25 cellular contexts compared by ENCODE assay signal in the genomic region with DNA sequence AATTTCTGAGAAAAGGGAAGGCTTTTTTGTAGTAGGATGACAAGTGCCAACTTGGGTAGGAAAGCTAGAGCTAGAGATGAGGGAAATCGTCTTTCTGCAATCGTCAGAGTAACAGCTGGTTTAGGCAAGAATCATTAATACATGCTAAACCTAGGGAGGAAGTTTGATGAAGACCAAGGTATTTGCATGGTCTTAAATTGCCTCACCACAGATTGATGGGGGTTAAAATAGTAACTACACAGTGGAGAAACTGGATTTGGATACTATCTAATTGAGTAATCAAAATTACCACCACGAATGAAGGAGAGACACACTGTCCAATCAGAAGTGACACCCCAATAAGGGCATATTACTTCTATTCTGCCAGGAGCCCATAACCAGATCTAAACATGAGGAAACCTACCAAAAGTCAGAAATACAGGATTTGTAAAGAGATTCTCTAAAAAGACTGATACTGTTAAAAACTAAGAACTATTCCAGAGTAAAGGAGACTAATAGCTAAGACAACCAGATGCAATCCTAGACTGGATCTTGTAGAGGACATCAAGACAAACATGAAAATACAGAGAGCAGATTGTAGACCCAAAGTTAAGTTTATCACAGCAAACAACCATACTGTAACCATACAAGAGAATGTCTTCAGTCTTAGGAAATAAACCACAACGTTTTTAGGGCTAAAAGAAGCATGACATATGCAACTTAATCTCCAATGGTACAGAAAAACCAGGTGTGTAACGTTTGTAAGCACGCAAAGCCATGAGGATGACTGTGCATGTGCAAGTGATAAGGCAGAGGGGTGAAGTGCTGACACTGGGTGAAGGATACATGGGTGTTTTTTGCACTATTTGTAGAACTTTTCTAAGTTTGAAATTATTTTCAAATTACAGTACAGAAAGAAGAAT. TPM values are rescaled to one million over a fixed set of nuclear protein-coding genes. Genes with fewer than 3 reads are reported as not detected.
DNase-seq lines count a peak whose midpoint lies in the region; ATAC-seq and TF ChIP-seq lines count a peak whose summit lies in the region.
"Had no signal": no experiment of that assay in that cellular context is flagged by ENCODE, and none has a peak within 500 bp of the region (broad histone marks: within the 10 kb centered on the region; RNA-seq: fewer than 3 reads in every experiment).

No MANE protein-coding gene starts in this region.

- no peak for TF ChIP-seq POLR2A in lower leg skin (IDR thresholded peaks at IDR 0.05)

- POLR2A ChIA-PET in activated CD4-positive, alpha-beta memory T cell treated with anti-CD3 and anti-CD28 coated beads for 36 hours (lab: Charles Lee): no interaction called here
- POLR2A ChIA-PET in activated CD4-positive, alpha-beta memory T cell treated with anti-CD3 and anti-CD28 coated beads, Interleukin-2, amount 10 ng/mL, durations not matched to agents 7 days and 5 days (lab: Charles Lee): interaction anchor here (1.4 to 19.8 kb wide), 4 partner anchors 9 to 20 kb away, joined by 4 to 303 read pairs (median 8); a partner anchor contains a TSS

- H3K4me3 Mint-ChIP-seq in activated CD4-positive, alpha-beta memory T cell treated with anti-CD3 and anti-CD28 coated beads for 36 hours: no peak overlapping the region
- H3K4me3 Mint-ChIP-seq in activated CD4-positive, alpha-beta memory T cell treated with anti-CD3 and anti-CD28 coated beads, Interleukin-2, amount 10 ng/mL, durations not matched to agents 7 days and 5 days: no peak overlapping the region
- H3K4me3 Mint-ChIP-seq in effector memory CD8-positive, alpha-beta T cell: no peak overlapping the region
- no peak overlapping the region for H3K4me3 Mint-ChIP-seq in glutamatergic neuron (ENCODE audit: unreplicated experiment)
- H3K4me3 Mint-ChIP-seq: activated CD8-positive, alpha-beta T cell treated with anti-CD3 and anti-CD28 coated beads, Interleukin-2, amount 10 ng/mL, durations not matched to agents 7 days and 5 days; immature natural killer cell; T-helper 17 cell had no signal

- H3K36me3 ChIP-seq in BLaER1: peaks cover 100% of the 10 kb centered on the region
- H3K36me3 ChIP-seq in Karpas-422 (ENCODE audit: insufficient read depth, low read length): peaks cover 77% of the 10 kb centered on the region

- H3K27ac ChIP-seq in BLaER1 (no peak overlapping the region), Karpas-422 (ENCODE audit: low read length) (peak overlapping the region; percentile 97)
- H3K27ac ChIP-seq: breast epithelium, KMS-11, skin epidermis had no signal

- H3K9me3 Mint-ChIP-seq in activated CD4-positive, alpha-beta memory T cell treated with anti-CD3 and anti-CD28 coated beads for 36 hours: no peaks in the 10 kb centered on the region
- H3K9me3 Mint-ChIP-seq in activated CD4-positive, alpha-beta memory T cell treated with anti-CD3 and anti-CD28 coated beads, Interleukin-2, amount 10 ng/mL, durations not matched to agents 7 days and 5 days: no peaks in the 10 kb centered on the region
- no peaks in the 10 kb centered on the region for H3K9me3 Mint-ChIP-seq in effector memory CD8-positive, alpha-beta T cell
- peaks cover 2% of the 10 kb centered on the region for H3K9me3 Mint-ChIP-seq in glutamatergic neuron (ENCODE audit: unreplicated experiment)
- H3K9me3 Mint-ChIP-seq: immature natural killer cell had no signal

- no peak overlapping the region for H3K9ac ChIP-seq in BLaER1
- peak overlapping the region; percentile 55 for H3K9ac ChIP-seq in Karpas-422 (ENCODE audit: low read length)
- H3K9ac ChIP-seq: KMS-11 had no signal

- DNase-seq in activated CD4-positive, alpha-beta memory T cell treated with anti-CD3 and anti-CD28 coated beads for 36 hours: no peak
- no peak for DNase-seq in activated CD4-positive, alpha-beta memory T cell treated with anti-CD3 and anti-CD28 coated beads, Interleukin-2, amount 10 ng/mL, durations not matched to agents 7 days and 5 days
- DNase-seq in Karpas-422 (peak; percentile 84), glutamatergic neuron (no peak), NCI-H2107 treated with DMSO at 0.1 percent for 48 hours (lab: John Stamatoyannopoulos, UW; ENCODE audit: unreplicated experiment) (no peak), lower leg skin (ENCODE audit: low spot score in 2 of 2) (no peak)
- no peak for DNase-seq in effector memory CD8-positive, alpha-beta T cell
- DNase-seq: activated CD4-positive, CD25-positive, alpha-beta regulatory T cell treated with anti-CD3 and anti-CD28 coated beads, Interleukin-2, amount 50 U/mL, for 72 hours; activated CD8-positive, alpha-beta T cell treated with anti-CD3 and anti-CD28 coated beads, Interleukin-2, amount 10 ng/mL, durations not matched to agents 7 days and 5 days; anterior cingulate cortex; hypothalamus; immature natural killer cell; left cardiac atrium; NCI-H1417; NCI-H2029; NCI-H2227 treated with DMSO at 0.1 percent for 48 hours; PC-3; stimulated activated naive CD8-positive, alpha-beta T cell treated with anti-CD3 and anti-CD28 coated beads, Interleukin-15, Interleukin-2, amounts not matched to agents 100 U/mL and 50 U/mL, for 24 hours; T-helper 17 cell had no signal

- no peak overlapping the region for H2AFZ ChIP-seq in Karpas-422 (ENCODE audit: low read length)

- TF ChIP-seq CTCF in glutamatergic neuron (IDR thresholded peaks at IDR 0.05; ENCODE audit: partially characterized antibody, unreplicated experiment) (no peak), lower leg skin (IDR thresholded peaks at IDR 0.05) (no peak)

- H3K27me3 ChIP-seq in BLaER1: no peaks in the 10 kb centered on the region
- no peaks in the 10 kb centered on the region for H3K27me3 ChIP-seq in Karpas-422 (ENCODE audit: low read length)
- H3K27me3 ChIP-seq: breast epithelium had no signal

- no peak for ATAC-seq in effector memory CD8-positive, alpha-beta T cell (replicated peaks)
- ATAC-seq: activated CD8-positive, alpha-beta T cell treated with anti-CD3 and anti-CD28 coated beads, Interleukin-2, amount 10 ng/mL, durations not matched to agents 7 days and 5 days; left cardiac atrium; PC-3; Right ventricle myocardium inferior; SK-N-SH treated with all-trans-retinoic acid at 6 μM for 48 hours; stimulated activated naive CD8-positive, alpha-beta T cell treated with anti-CD3 and anti-CD28 coated beads, Interleukin-15, Interleukin-2, amounts not matched to agents 100 U/mL and 50 U/mL, for 24 hours; T-helper 17 cell had no signal

- H3K4me1 ChIP-seq in BLaER1: peaks cover 100% of the 10 kb centered on the region
- peaks cover 99% of the 10 kb centered on the region for H3K4me1 ChIP-seq in Karpas-422 (ENCODE audit: low read length)
- H3K4me1 ChIP-seq: breast epithelium had no signal

- H3K9me3 ChIP-seq in BLaER1 (no peaks in the 10 kb centered on the region), Karpas-422 (ENCODE audit: low read length) (no peaks in the 10 kb centered on the region)
- H3K9me3 ChIP-seq: breast epithelium had no signal

- H3K36me3 Mint-ChIP-seq in activated CD4-positive, alpha-beta memory T cell treated with anti-CD3 and anti-CD28 coated beads for 36 hours: peaks cover 89% of the 10 kb centered on the region
- peaks cover 99% of the 10 kb centered on the region for H3K36me3 Mint-ChIP-seq in activated CD4-positive, alpha-beta memory T cell treated with anti-CD3 and anti-CD28 coated beads, Interleukin-2, amount 10 ng/mL, durations not matched to agents 7 days and 5 days (ENCODE audit: low read depth)
- peaks cover 95% of the 10 kb centered on the region for H3K36me3 Mint-ChIP-seq in effector memory CD8-positive, alpha-beta T cell (ENCODE audit: insufficient read depth)
- no peaks in the 10 kb centered on the region for H3K36me3 Mint-ChIP-seq in glutamatergic neuron (ENCODE audit: unreplicated experiment)

- H3K4me3 ChIP-seq in BLaER1 (no peak overlapping the region), Karpas-422 (ENCODE audit: low read length) (peak overlapping the region; percentile 28; the same call in 1 of the 2 replicates), lower leg skin (ENCODE audit: low read depth, poor library complexity, severe bottlenecking) (no peak overlapping the region)
- H3K4me3 ChIP-seq: breast epithelium, skin epidermis had no signal

- no peaks in the 10 kb centered on the region for H3K9me2 ChIP-seq in Karpas-422 (replicated peaks; ENCODE audit: insufficient read depth, low read length)

- 77 to 78% methylated on average over 6 of the region's 6 CpGs for WGBS in lower leg skin, 2 donors

- peaks cover 34% of the 10 kb centered on the region for H3K79me2 ChIP-seq in Karpas-422 (ENCODE audit: low read length)

- H3K4me1 Mint-ChIP-seq in activated CD4-positive, alpha-beta memory T cell treated with anti-CD3 and anti-CD28 coated beads for 36 hours (ENCODE audit: low read depth): peaks cover 6% of the 10 kb centered on the region
- H3K4me1 Mint-ChIP-seq in activated CD4-positive, alpha-beta memory T cell treated with anti-CD3 and anti-CD28 coated beads, Interleukin-2, amount 10 ng/mL, durations not matched to agents 7 days and 5 days: peaks cover 24% of the 10 kb centered on the region
- H3K4me1 Mint-ChIP-seq in effector memory CD8-positive, alpha-beta T cell (ENCODE audit: low read depth in 2 of 2): no peaks in the 10 kb centered on the region
- H3K4me1 Mint-ChIP-seq in glutamatergic neuron (ENCODE audit: low read depth, unreplicated experiment): no peaks in the 10 kb centered on the region
- H3K4me1 Mint-ChIP-seq: immature natural killer cell had no signal

- intact Hi-C loops in activated CD4-positive, alpha-beta memory T cell treated with anti-CD3 and anti-CD28 coated beads for 36 hours (cut with micrococcal nuclease): no loop called here
- intact Hi-C loops in lower leg skin (cut with DNase I; ENCODE audit: low total_unique reads): no loop called here

- H4K20me1 ChIP-seq in BLaER1 (peaks cover 100% of the 10 kb centered on the region), Karpas-422 (ENCODE audit: insufficient read depth, low read depth, low read length) (peaks cover 60% of the 10 kb centered on the region)

- peak overlapping the region; percentile 3 for H3K27ac Mint-ChIP-seq in activated CD4-positive, alpha-beta memory T cell treated with anti-CD3 and anti-CD28 coated beads for 36 hours
- H3K27ac Mint-ChIP-seq in activated CD4-positive, alpha-beta memory T cell treated with anti-CD3 and anti-CD28 coated beads, Interleukin-2, amount 10 ng/mL, durations not matched to agents 7 days and 5 days: no peak overlapping the region
- H3K27ac Mint-ChIP-seq in effector memory CD8-positive, alpha-beta T cell: peak overlapping the region; percentile 50 to 62
- no peak overlapping the region for H3K27ac Mint-ChIP-seq in glutamatergic neuron (ENCODE audit: unreplicated experiment)
- H3K27ac Mint-ChIP-seq: activated CD8-positive, alpha-beta T cell treated with anti-CD3 and anti-CD28 coated beads, Interleukin-2, amount 10 ng/mL, durations not matched to agents 7 days and 5 days; T-helper 17 cell had no signal

- CTCF ChIA-PET in activated CD4-positive, alpha-beta memory T cell treated with anti-CD3 and anti-CD28 coated beads for 36 hours (lab: Charles Lee): interaction anchor here (1.1 to 2.9 kb wide), 3 partner anchors 9 to 442 kb away, joined by 3 to 13 read pairs (median 3); no protein-coding TSS in a partner anchor
- CTCF ChIA-PET in activated CD4-positive, alpha-beta memory T cell treated with anti-CD3 and anti-CD28 coated beads, Interleukin-2, amount 10 ng/mL, durations not matched to agents 7 days and 5 days (lab: Charles Lee): interaction anchor here (0.9 to 1.5 kb wide), 2 partner anchors 8 to 11 kb away, joined by 7 read pairs; no protein-coding TSS in a partner anchor

- no peaks in the 10 kb centered on the region for H3K27me3 Mint-ChIP-seq in activated CD4-positive, alpha-beta memory T cell treated with anti-CD3 and anti-CD28 coated beads for 36 hours
- H3K27me3 Mint-ChIP-seq in activated CD4-positive, alpha-beta memory T cell treated with anti-CD3 and anti-CD28 coated beads, Interleukin-2, amount 10 ng/mL, durations not matched to agents 7 days and 5 days: no peaks in the 10 kb centered on the region
- no peaks in the 10 kb centered on the region for H3K27me3 Mint-ChIP-seq in effector memory CD8-positive, alpha-beta T cell
- H3K27me3 Mint-ChIP-seq in glutamatergic neuron (ENCODE audit: unreplicated experiment): no peaks in the 10 kb centered on the region
- H3K27me3 Mint-ChIP-seq: T-helper 17 cell had no signal

- H3K4me2 ChIP-seq in BLaER1: peak overlapping the region; percentile 27
- H3K4me2 ChIP-seq in Karpas-422 (ENCODE audit: low read depth, low read length, poor library complexity, severe bottlenecking): peak overlapping the region; percentile 65
- H3K4me2 ChIP-seq: KMS-11 had no signal

RNA-seq across cellular contexts. Expression of a gene that starts 21.8 kb away (rescaled TPM):
- 100 to 1,000 TPM; 234 to 256 TPM for total RNA-seq in activated CD4-positive, alpha-beta memory T cell treated with anti-CD3 and anti-CD28 coated beads for 36 hours
- 100 to 1,000 TPM; 236 to 250 TPM for total RNA-seq in activated CD4-positive, alpha-beta memory T cell treated with anti-CD3 and anti-CD28 coated beads, Interleukin-2, amount 10 ng/mL, durations not matched to agents 7 days and 5 days
- total RNA-seq in Karpas-422 (2014; rRNA removed; shearing (Covaris generic); ENCODE audit: low replicate concordance): 195 and 298 TPM in 2 replicates
- total RNA-seq in glutamatergic neuron (ENCODE audit: unreplicated experiment) (43.2 TPM), lower leg skin (10 to 100 TPM; 44.6 to 70.7 (median 66.0) TPM)

RNA-seq across cellular contexts. Expression of a gene that starts 22.0 kb away (rescaled TPM):
- total RNA-seq in activated CD4-positive, alpha-beta memory T cell treated with anti-CD3 and anti-CD28 coated beads for 36 hours: 10 to 100 TPM; 31.0 to 34.7 TPM
- total RNA-seq in activated CD4-positive, alpha-beta memory T cell treated with anti-CD3 and anti-CD28 coated beads, Interleukin-2, amount 10 ng/mL, durations not matched to agents 7 days and 5 days: 10 to 100 TPM; 53.9 to 56.7 TPM
- 23.3 and 26.5 TPM in 2 replicates for total RNA-seq in Karpas-422 (2014; rRNA removed; shearing (Covaris generic); ENCODE audit: low replicate concordance)
- total RNA-seq in glutamatergic neuron (ENCODE audit: unreplicated experiment) (4.8 TPM), lower leg skin (10 to 100 TPM; 21.9 to 36.3 (median 33.5) TPM)

Comparison
In these comparisons a context has a peak if more than half of its experiments do, and no peak if none do; other contexts are left out.
1. H3K27ac Mint-ChIP-seq: peak in activated CD4-positive, alpha-beta memory T cell treated with anti-CD3 and anti-CD28 coated beads for 36 hours (single experiment) and effector memory CD8-positive, alpha-beta T cell (2 of 2); none in activated CD4-positive, alpha-beta memory T cell treated with anti-CD3 and anti-CD28 coated beads, Interleukin-2, amount 10 ng/mL, durations not matched to agents 7 days and 5 days (single experiment) and glutamatergic neuron (single experiment).